In the genomic region with DNA sequence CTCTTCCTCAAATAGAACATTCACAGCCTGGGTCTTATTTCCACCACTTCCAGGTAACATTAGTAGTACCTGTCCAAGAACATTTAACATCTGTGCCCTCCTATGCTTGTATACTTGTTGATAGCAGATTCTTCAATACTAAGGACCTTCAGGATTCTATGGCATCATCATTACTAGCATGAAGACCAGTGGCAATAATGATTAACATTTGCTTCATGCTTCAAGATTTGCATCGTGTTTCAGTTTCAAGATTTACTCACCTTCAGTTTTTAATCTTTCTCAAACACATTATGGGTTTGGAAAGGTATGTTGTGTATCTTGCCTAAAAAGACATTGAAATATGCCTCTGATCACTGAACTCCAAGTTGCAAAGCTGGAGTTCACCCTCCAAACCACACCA, we compare ENCODE assay signal across 24 cellular contexts.
DNase-seq lines count a peak whose midpoint lies in the region; ATAC-seq and TF ChIP-seq lines count a peak whose summit lies in the region.
"Had no signal": no experiment of that assay in that cellular context is flagged by ENCODE, and none has a peak within 500 bp of the region (broad histone marks: within the 10 kb centered on the region; RNA-seq: fewer than 3 reads in every experiment).

No MANE protein-coding gene starts in this region.

- WGBS in thyroid gland, 2 donors = 89 to 98% methylated on average over 1 of the region's 1 CpG

- ATAC-seq in GM18909 (IDR thresholded peaks at IDR 0.05; ENCODE audit: poor library complexity, unreplicated experiment) (peak; percentile 83), GM21825 (IDR thresholded peaks at IDR 0.05; ENCODE audit: unreplicated experiment) (peak; percentile 77), HG03196 (IDR thresholded peaks at IDR 0.05; ENCODE audit: unreplicated experiment) (peak; percentile 73), gastrocnemius medialis (no peak)
- ATAC-seq: CD8-positive, alpha-beta T cell; esophagus mucosa; left lung had no signal

- H3K27me3 ChIP-seq in OCI-LY3 (ENCODE audit: low read depth, low read length) (no peaks in the 10 kb centered on the region), thyroid gland (no peaks in the 10 kb centered on the region), vagina (no peaks in the 10 kb centered on the region), gastrocnemius medialis (no peaks in the 10 kb centered on the region)
- H3K27me3 ChIP-seq: adrenal gland, left lung, tibial nerve had no signal

- H3K27ac ChIP-seq in OCI-LY3 (ENCODE audit: low read length) (peak overlapping the region; percentile 34), thyroid gland (no peak overlapping the region), vagina (no peak overlapping the region), gastrocnemius medialis (no peak overlapping the region)
- H3K27ac ChIP-seq: adrenal gland, GM23248, KMS-11, left lung, tibial nerve had no signal

- H3K4me2 ChIP-seq in OCI-LY3 (ENCODE audit: low read length) = peak overlapping the region; percentile 34
- H3K4me2 ChIP-seq: KMS-11 had no signal

- peaks cover 34% of the 10 kb centered on the region for H3K4me1 ChIP-seq in OCI-LY3 (ENCODE audit: low read length)
- no peaks in the 10 kb centered on the region for H3K4me1 ChIP-seq in thyroid gland
- no peaks in the 10 kb centered on the region for H3K4me1 ChIP-seq in vagina
- no peaks in the 10 kb centered on the region for H3K4me1 ChIP-seq in gastrocnemius medialis
- H3K4me1 ChIP-seq: adrenal gland, left lung, tibial nerve had no signal

- intact Hi-C loops in thyroid gland (cut with DNase I) (no loop called here), vagina (cut with DNase I) (no loop called here), gastrocnemius medialis (cut with DNase I; ENCODE audit: low total_unique reads) (no loop called here)

- H2AFZ ChIP-seq in OCI-LY3 (ENCODE audit: low read depth, low read length) = no peak overlapping the region
- H2AFZ ChIP-seq: GM23248 had no signal

- in situ Hi-C loops in gastrocnemius medialis (cut with MboI; ENCODE audit: low sequenced_read_pairs in 4 of 4) = no loop called here

- no peaks in the 10 kb centered on the region for H3K79me2 ChIP-seq in OCI-LY3 (ENCODE audit: low read length)

- H3K4me3 ChIP-seq in OCI-LY3 (ENCODE audit: low read length) (no peak overlapping the region), thyroid gland (replicated peaks in 1 of 3) (no peak overlapping the region), vagina (no peak overlapping the region), gastrocnemius medialis (no peak overlapping the region)
- H3K4me3 ChIP-seq: adrenal gland, GM23248, left lung, tibial nerve had no signal

- no peak for TF ChIP-seq CTCF in OCI-LY3 (IDR thresholded peaks at IDR 0.05; ENCODE audit: low read depth, low read length)
- TF ChIP-seq CTCF in thyroid gland (IDR thresholded peaks at IDR 0.05) = no peak
- no peak for TF ChIP-seq CTCF in vagina (IDR thresholded peaks at IDR 0.05)
- TF ChIP-seq CTCF in gastrocnemius medialis (IDR thresholded peaks at IDR 0.05 in 4 of 5, conservative IDR thresholded peaks at IDR 0.05 in 1 of 5) = no peak

- no peaks in the 10 kb centered on the region for H3K9me3 ChIP-seq in OCI-LY3 (ENCODE audit: insufficient read depth, low read length)
- no peaks in the 10 kb centered on the region for H3K9me3 ChIP-seq in thyroid gland
- no peaks in the 10 kb centered on the region for H3K9me3 ChIP-seq in vagina
- no peaks in the 10 kb centered on the region for H3K9me3 ChIP-seq in gastrocnemius medialis
- H3K9me3 ChIP-seq: adrenal gland, left lung, tibial nerve had no signal

- no peaks in the 10 kb centered on the region for H4K20me1 ChIP-seq in OCI-LY3 (ENCODE audit: insufficient read depth, low read length)

- TF ChIP-seq POLR2A in thyroid gland (IDR thresholded peaks at IDR 0.05) = no peak
- no peak for TF ChIP-seq POLR2A in vagina (IDR thresholded peaks at IDR 0.05)
- no peak for TF ChIP-seq POLR2A in gastrocnemius medialis (IDR thresholded peaks at IDR 0.05)

- DNase-seq in thyroid gland (no peak), vagina (ENCODE audit: extremely low spot score in 2 of 2) (no peak), gastrocnemius medialis (no peak), NCI-H1417 treated with DMSO at 0.1 percent for 48 hours (lab: John Stamatoyannopoulos, UW) (no peak)
- DNase-seq: ACHN; activated CD4-positive, alpha-beta memory T cell treated with anti-CD3 and anti-CD28 coated beads, Interleukin-2, amount 10 ng/mL, durations not matched to agents 7 days and 5 days; activated CD8-positive, alpha-beta memory T cell treated with anti-CD3 and anti-CD28 coated beads, Interleukin-2, amount 50 U/mL, for 4 hours; activated naive CD4-positive, alpha-beta T cell treated with anti-CD3 and anti-CD28 coated beads for 36 hours; adrenal gland; CD8-positive, alpha-beta T cell; GM23248; left lung; NCI-H1436; NCI-H2081 treated with DMSO at 0.1 percent for 48 hours; NCI-H345; SIG-M5; stimulated activated CD4-positive, alpha-beta T cell treated with anti-CD3 and anti-CD28 coated beads, Interleukin-4, amount 100 ng/mL, for 24 hours had no signal

- H3K36me3 ChIP-seq in OCI-LY3 (replicated peaks; ENCODE audit: low read depth, low read length) (peaks cover 9% of the 10 kb centered on the region), thyroid gland (no peaks in the 10 kb centered on the region), vagina (no peaks in the 10 kb centered on the region), gastrocnemius medialis (no peaks in the 10 kb centered on the region)
- H3K36me3 ChIP-seq: adrenal gland, left lung, tibial nerve had no signal

- no peak overlapping the region for H3K9ac ChIP-seq in OCI-LY3 (ENCODE audit: low read length)
- H3K9ac ChIP-seq: GM23248, KMS-11 had no signal

Comparison
In these comparisons a context has a peak if more than half of its experiments do, and no peak if none do; other contexts are left out.
1. ATAC-seq: peak in GM18909 (single experiment), GM21825 (single experiment) and HG03196 (single experiment); none in gastrocnemius medialis (0 of 2).